21 cellular contexts compared by ENCODE assay signal in the genomic region with DNA sequence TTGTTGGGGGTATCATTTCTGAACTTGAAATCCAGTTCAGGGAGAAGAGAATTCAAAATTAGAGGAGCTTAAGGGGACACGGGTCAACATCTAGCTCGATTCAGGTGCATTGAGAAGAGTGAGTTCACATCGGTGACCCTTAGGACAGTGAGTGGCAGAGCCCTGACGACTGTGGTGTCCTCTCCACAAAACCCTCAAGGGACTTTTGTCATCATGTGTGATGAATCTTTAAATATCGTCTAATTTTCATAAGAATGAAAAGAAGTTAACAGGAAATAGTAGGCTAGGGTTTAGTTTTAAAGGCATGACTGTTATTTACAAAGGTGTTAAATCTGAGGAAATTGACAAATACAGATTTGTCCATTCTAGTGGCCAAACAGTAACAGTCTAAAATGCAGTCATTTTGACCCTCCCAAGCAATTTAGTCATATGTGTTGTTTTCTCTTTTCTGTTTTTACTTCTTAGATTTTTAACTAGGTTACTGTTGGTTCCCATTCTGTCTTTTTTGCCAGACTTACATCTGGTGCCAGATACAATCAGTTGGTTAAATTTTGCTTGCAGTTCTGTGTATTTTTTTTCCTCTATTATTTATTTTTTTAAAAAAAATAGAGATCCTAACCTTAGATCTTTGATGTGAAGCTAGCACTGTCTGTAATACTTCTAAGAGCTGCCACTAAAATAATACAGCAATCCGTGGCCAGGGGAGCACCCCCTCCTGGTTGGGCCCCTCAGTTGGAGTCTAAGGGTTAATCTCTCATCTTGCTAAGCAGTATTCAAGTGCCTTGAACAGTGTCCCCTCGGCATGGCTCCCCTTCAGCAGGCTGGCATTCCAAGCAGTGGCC.
"Had no signal": no experiment of that assay in that cellular context is flagged by ENCODE, and none has a peak within 500 bp of the region (broad histone marks: within the 10 kb centered on the region; RNA-seq: fewer than 3 reads in every experiment).

No MANE protein-coding gene starts in this region.

- H3K4me3 Mint-ChIP-seq: central memory CD8-positive, alpha-beta T cell; mesothelial cell of epicardium had no signal

- DNase-seq: activated CD4-positive, alpha-beta T cell treated with anti-CD3 and anti-CD28 coated beads, Interleukin-2, amount 50 U/mL, for 1 hour; activated CD8-positive, alpha-beta memory T cell treated with anti-CD3 and anti-CD28 coated beads for 24 hours; activated CD8-positive, alpha-beta memory T cell treated with anti-CD3 and anti-CD28 coated beads, Interleukin-2, amount 50 U/mL, for 48 hours; activated effector memory CD4-positive, alpha-beta T cell treated with anti-CD3 and anti-CD28 coated beads, Interleukin-2, amount 50 U/mL, for 16 hours; activated naive CD4-positive, alpha-beta T cell treated with anti-CD3 and anti-CD28 coated beads, Interleukin-2, amount 50 U/mL, for 16 hours; activated T-cell treated with anti-CD3 and anti-CD28 coated beads, Interleukin-2, amount 50 U/mL, for 48 hours; colonic mucosa; hypothalamus; occipital lobe; stimulated activated CD8-positive, alpha-beta memory T cell treated with anti-CD3 and anti-CD28 coated beads, Interleukin-4, amount 100 ng/mL, for 48 hours; stimulated activated naive CD4-positive, alpha-beta T cell treated with Interleukin-2 at 50 U/mL for 16 hours; tibial artery had no signal

- H3K4me3 ChIP-seq: ascending aorta, colonic mucosa, tibial artery had no signal

- H3K27me3 Mint-ChIP-seq: central memory CD8-positive, alpha-beta T cell; progenitor cell of endocrine pancreas had no signal

- H3K9me3 ChIP-seq: ascending aorta, colonic mucosa, tibial artery had no signal

- H3K4me1 ChIP-seq: ascending aorta, colonic mucosa, tibial artery had no signal

- H3K27ac ChIP-seq: ascending aorta, colonic mucosa, tibial artery had no signal

- H3K36me3 ChIP-seq: colonic mucosa had no signal

- H3K27ac Mint-ChIP-seq: progenitor cell of endocrine pancreas had no signal

- H3K27me3 ChIP-seq: ascending aorta, colonic mucosa, tibial artery had no signal

- ATAC-seq: left lobe of liver had no signal

- FAIRE-seq: endometrium, frontal cortex, keratinocyte had no signal

- H3K4me1 Mint-ChIP-seq: central memory CD8-positive, alpha-beta T cell had no signal

- H3K9me3 Mint-ChIP-seq: central memory CD8-positive, alpha-beta T cell; mesothelial cell of epicardium; nephron had no signal
